In the genomic region with DNA sequence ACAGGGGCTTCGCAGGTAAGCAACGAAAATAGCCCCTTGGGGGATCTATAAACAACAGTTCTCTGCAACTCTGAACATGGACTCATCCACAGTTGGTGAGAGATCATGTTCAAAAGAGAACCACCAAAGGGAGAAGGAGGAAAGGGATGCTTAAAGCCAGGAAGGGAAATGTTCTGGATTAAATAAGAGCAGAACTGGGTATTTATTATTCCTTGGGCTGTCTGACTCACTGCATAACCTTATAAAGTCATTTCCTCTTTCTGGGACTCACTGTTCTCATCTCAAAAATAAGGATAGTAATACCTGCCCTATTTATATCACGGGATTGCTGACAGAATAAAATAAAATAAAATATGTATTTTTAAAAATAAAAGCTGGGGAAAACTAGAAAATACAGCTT, we compare ENCODE assay signal across 11 cellular contexts. TPM values are rescaled to one million over a fixed set of nuclear protein-coding genes. Genes with fewer than 3 reads are reported as not detected.
DNase-seq lines count a peak whose midpoint lies in the region; ATAC-seq, FAIRE-seq and TF ChIP-seq lines count a peak whose summit lies in the region.
"Had no signal": no experiment of that assay in that cellular context is flagged by ENCODE, and none has a peak within 500 bp of the region (broad histone marks: within the 10 kb centered on the region; RNA-seq: fewer than 3 reads in every experiment).

No MANE protein-coding gene starts in this region.

- TF ChIP-seq CTCF in K562 (IDR thresholded peaks at IDR 0.05 in 2 of 3, conservative IDR thresholded peaks at IDR 0.05 in 1 of 3; ENCODE audit: insufficient read depth in 2 of 3, low read depth in 1 of 3, low read length in 3 of 3) (no peak), tibial artery (IDR thresholded peaks at IDR 0.05) (no peak), mesothelial cell of epicardium (IDR thresholded peaks at IDR 0.05; ENCODE audit: unreplicated experiment) (no peak)

- no peaks in the 10 kb centered on the region for H4K20me1 ChIP-seq in K562 (replicated peaks; ENCODE audit: control insufficient read depth, insufficient read depth, low read length)

- ATAC-seq in K562: peak; percentile 45
- ATAC-seq in HG02642 (IDR thresholded peaks at IDR 0.05; ENCODE audit: poor library complexity, unreplicated experiment): no peak

- H3K36me3 ChIP-seq in K562 (ENCODE audit: control insufficient read depth, insufficient read depth, low read length): no peaks in the 10 kb centered on the region; the same call in 2 of the 3 replicates
- H3K36me3 ChIP-seq in tibial artery: no peaks in the 10 kb centered on the region

- H3K36me3 Mint-ChIP-seq in mesothelial cell of epicardium: no peaks in the 10 kb centered on the region

- no TSS peak for BruUV-seq in K562 (replicated peaks; lab: Mats Ljungman, UMichigan)

- no peak overlapping the region for H3K9ac ChIP-seq in K562 (ENCODE audit: insufficient read depth in 1 of 2, low read depth in 2 of 2, low read length in 2 of 2)

- peak overlapping the region; percentile 30; the same call in 1 of the 2 replicates for H3K4me2 ChIP-seq in K562 (ENCODE audit: insufficient read depth, low read length)

- peaks cover 12% of the 10 kb centered on the region for H3K27me3 Mint-ChIP-seq in mesothelial cell of epicardium (ENCODE audit: low read depth)

- no peak for TF ChIP-seq RAD21 in K562 (CRISPR knock-in tag; conservative IDR thresholded peaks at IDR 0.05 in 1 of 2, IDR thresholded peaks at IDR 0.05 in 1 of 2)

- H3K4me1 ChIP-seq in K562 (replicated peaks in 1 of 2; ENCODE audit: control insufficient read depth in 2 of 2, insufficient read depth in 2 of 2, low read length in 2 of 2) (peaks cover 0 to 10% of the 10 kb centered on the region in 2 experiments; a peak in 2 of 5 replicates), tibial artery (peaks cover 0 to 16% (median 11%) of the 10 kb centered on the region in 4 donors)

- no peak for TF ChIP-seq EP300 in K562 (IDR thresholded peaks at IDR 0.05; ENCODE audit: low read length)

- H3K4me3 ChIP-seq in K562 (no peak overlapping the region), tibial artery (no peak overlapping the region)

- H3K9me3 Mint-ChIP-seq in mesothelial cell of epicardium: no peaks in the 10 kb centered on the region

- FAIRE-seq in K562 (lab: Jason Lieb, UNC): no peak
- FAIRE-seq: A204.1, G401.6 had no signal

- H3K4me1 Mint-ChIP-seq in mesothelial cell of epicardium: no peaks in the 10 kb centered on the region

- POLR2A ChIA-PET in K562 (lab: Yijun Ruan, JAX): interaction anchor here (0.6 to 1.4 kb wide), 2 partner anchors 10 to 495 kb away, joined by 3 to 8 read pairs; no protein-coding TSS in a partner anchor

- TF ChIP-seq POLR2A in K562 (conservative IDR thresholded peaks at IDR 0.05): no peak

- no peak overlapping the region for H2AFZ ChIP-seq in K562 (ENCODE audit: low read depth, low read length)

- 34% methylated on average over 3 of the region's 3 CpGs for WGBS in K562 (ENCODE audit: insufficient coverage, low coverage, missing lambda C conversion rate)

- intact Hi-C loops in K562 (cut with micrococcal nuclease): no loop called here
- intact Hi-C loops in tibial artery (cut with DNase I; ENCODE audit: low total_unique reads): no loop called here

- H3K9me1 ChIP-seq in K562 (ENCODE audit: control insufficient read depth, insufficient read depth, low read length): no peaks in the 10 kb centered on the region

- H3K27ac Mint-ChIP-seq in mesothelial cell of epicardium: no peak overlapping the region

- H3K27ac ChIP-seq in K562 (ENCODE audit: extremely low read depth, low read depth, low read length): no peak overlapping the region
- H3K27ac ChIP-seq in tibial artery: peak overlapping the region; percentile 51 to 72

- H3K79me2 ChIP-seq in K562 (ENCODE audit: control insufficient read depth, insufficient read depth, low read length): no peaks in the 10 kb centered on the region

- H3K9me3 ChIP-seq in K562 (replicated peaks; ENCODE audit: control insufficient read depth, insufficient read depth, low read depth, low read length): no peaks in the 10 kb centered on the region
- no peaks in the 10 kb centered on the region for H3K9me3 ChIP-seq in tibial artery

- 0 out of 5 replicates have a peak, but pooled peaks cover 0 to 3% of the 10 kb centered on the region in 2 experiments for H3K27me3 ChIP-seq in K562 (ENCODE audit: control insufficient read depth in 2 of 2, insufficient read depth in 2 of 2, low read length in 2 of 2)
- no peaks in the 10 kb centered on the region for H3K27me3 ChIP-seq in tibial artery

- CTCF ChIA-PET in K562 (lab: Yijun Ruan, JAX; ENCODE audit: low intra/inter-chr PET ratio): no interaction called here

- DNase-seq in SIG-M5 treated with dmso at 0.1 percent for 504 hours (lab: John Stamatoyannopoulos, UW; ENCODE audit: unreplicated experiment): peak; percentile 27
- no peak for DNase-seq in SIG-M5 (lab: John Stamatoyannopoulos, UW)
- no peak for DNase-seq in K562 (ENCODE audit: extremely low read depth in 1 of 4, low spot score in 3 of 4)
- DNase-seq in hepatic stellate cell (ENCODE audit: low spot score): peak; percentile 14
- no peak for DNase-seq in tibial artery
- DNase-seq in NCI-H345 treated with DMSO at 0.1 percent for 48 hours (lab: John Stamatoyannopoulos, UW; ENCODE audit: unreplicated experiment): no peak
- DNase-seq in mesothelial cell of epicardium (ENCODE audit: low spot score in 2 of 2, unreplicated experiment in 2 of 2): no peak
- DNase-seq: NCI-H446 treated with DMSO at 0.1 percent for 48 hours had no signal

- in situ Hi-C loops in K562 (cut with MboI): no loop called here

- no peak overlapping the region for H3K4me3 Mint-ChIP-seq in mesothelial cell of epicardium

TF ChIP-seq in K562, 482 proteins besides CTCF, POLR2A, EP300 and RAD21:
- no peak for TF ChIP-seq PRMT5 (CRISPR knock-in tag; IDR thresholded peaks at IDR 0.05)
- peak; percentile 39; the same call in 1 of the 2 replicates for TF ChIP-seq SPI1 (IDR thresholded peaks at IDR 0.05; ENCODE audit: borderline replicate concordance, low read depth, low read length)
- TF ChIP-seq SRF (CRISPR knock-in tag; IDR thresholded peaks at IDR 0.05): peak in 1 of 2 experiments; percentile 23; a peak in 1 of 4 replicates
- TF ChIP-seq POLR2G (IDR thresholded peaks at IDR 0.05; ENCODE audit: low read depth, low read length): no peak
- TF ChIP-seq ZNF589 (CRISPR knock-in tag; IDR thresholded peaks at IDR 0.05; ENCODE audit: low read depth): no peak
- no peak for TF ChIP-seq FOXM1 (IDR thresholded peaks at IDR 0.05; ENCODE audit: low read depth)
- TF ChIP-seq FOXM1 (CRISPR knock-in tag; IDR thresholded peaks at IDR 0.05; ENCODE audit: low read depth): no peak
- no peak for TF ChIP-seq HDGF (IDR thresholded peaks at IDR 0.05)
- TF ChIP-seq SREBF2 (CRISPR knock-in tag; IDR thresholded peaks at IDR 0.05): no peak

RNA-seq across cellular contexts. Expression of a gene that starts 11.2 kb away (rescaled TPM):
- total RNA-seq in K562 (2011; cell fraction: chromatin; rRNA removed; ENCODE audit: low replicate concordance): 71.0 and 71.2 TPM in 2 replicates
- total RNA-seq in K562 (2011; cell fraction: nucleolus; rRNA removed): 72.9 and 84.2 TPM in 2 replicates
- total RNA-seq in K562 (2011; cell fraction: nucleoplasm; rRNA removed): 80.1 and 101 TPM in 2 replicates
- 12.2 and 21.1 TPM in 2 replicates for total RNA-seq in K562 (2014; rRNA removed)
- total RNA-seq in K562 (2014; rRNA removed; fragmentation: Illumina TruSeq; extraction: Trizol): 19.9 and 20.2 TPM in 2 replicates
- total RNA-seq in K562 (2015; rRNA removed; fragmentation: Illumina TruSeq; extraction: Trizol): 16.8 and 18.5 TPM in 2 replicates
- 23.5 TPM in 2 replicates for total RNA-seq in K562 (2021)
- polyA plus RNA-seq in K562 (2011; rRNA removed): 34.1 and 37.4 TPM in 2 replicates
- 24.1 and 35.9 TPM in 2 replicates for polyA plus RNA-seq in K562 (2011; cell fraction: cytosol; rRNA removed)
- polyA plus RNA-seq in K562 (2011; cell fraction: nucleus; rRNA removed): 39.3 and 39.4 TPM in 2 replicates
- 21.4 and 29.8 TPM in 2 replicates for polyA plus RNA-seq in K562 (2012)
- 13.4 and 16.5 TPM in 2 replicates for polyA plus RNA-seq in K562 (2014; fragmentation: Illumina TruSeq; extraction: Trizol)
- polyA plus RNA-seq in K562 (2014; fragmentation: Nextera tagmentation; extraction: Ambion mirVana): 1 to 10 TPM; 5.6 to 7.6 TPM
- polyA plus RNA-seq in K562 (2014; rRNA removed): 7.8 and 10.4 TPM in 2 replicates
- polyA minus RNA-seq in K562 (2011; rRNA and poly(A)+ RNA removed): 43.9 and 60.4 TPM in 2 replicates
- polyA minus RNA-seq in K562 (2011; cell fraction: cytosol; rRNA and poly(A)+ RNA removed): 24.6 and 34.4 TPM in 2 replicates
- polyA minus RNA-seq in K562 (2011; cell fraction: nucleus; rRNA and poly(A)+ RNA removed): 57.8 and 62.6 TPM in 2 replicates
- total RNA-seq in mesothelial cell of epicardium: 8.0 to 9.4 TPM (median 8.5 TPM) in 3 replicates

RNA-seq across cellular contexts. Expression of a gene that starts 31.7 kb away (rescaled TPM):
- total RNA-seq in K562 (2011; cell fraction: chromatin; rRNA removed; ENCODE audit: low replicate concordance): 8.1 and 23.6 TPM in 2 replicates
- 2.0 and 3.8 TPM in 2 replicates for total RNA-seq in K562 (2011; cell fraction: nucleolus; rRNA removed)
- total RNA-seq in K562 (2011; cell fraction: nucleoplasm; rRNA removed): 8.4 and 24.0 TPM in 2 replicates
- total RNA-seq in K562 (2014; rRNA removed) (1.8 and 3.4 TPM in 2 replicates), K562 (2014; rRNA removed; fragmentation: Illumina TruSeq; extraction: Trizol) (6.2 and 7.5 TPM in 2 replicates), K562 (2015; rRNA removed; fragmentation: Illumina TruSeq; extraction: Trizol) (4.0 and 4.2 TPM in 2 replicates), K562 (2021) (5.5 and 6.6 TPM in 2 replicates), mesothelial cell of epicardium (2.0 to 2.3 TPM (median 2.2 TPM) in 3 replicates)
- polyA plus RNA-seq in K562 (2011; rRNA removed) (8.8 and 11.0 TPM in 2 replicates), K562 (2014; fragmentation: Illumina TruSeq; extraction: Trizol) (6.2 and 7.4 TPM in 2 replicates), K562 (2014; fragmentation: Nextera tagmentation; extraction: Ambion mirVana) (10 to 100 TPM; 21.4 to 24.6 TPM), K562 (2014; rRNA removed) (4.3 and 5.1 TPM in 2 replicates)
- polyA plus RNA-seq in K562 (2011; cell fraction: cytosol; rRNA removed): 3.5 TPM in 2 replicates
- polyA plus RNA-seq in K562 (2011; cell fraction: nucleus; rRNA removed): 15.5 and 17.0 TPM in 2 replicates
- polyA plus RNA-seq in K562 (2012): 6.2 and 10.2 TPM in 2 replicates
- polyA minus RNA-seq in K562 (2011; rRNA and poly(A)+ RNA removed): 6.1 and 7.3 TPM in 2 replicates
- polyA minus RNA-seq in K562 (2011; cell fraction: cytosol; rRNA and poly(A)+ RNA removed): 0.76 and 1.6 TPM in 2 replicates
- 6.6 and 10.2 TPM in 2 replicates for polyA minus RNA-seq in K562 (2011; cell fraction: nucleus; rRNA and poly(A)+ RNA removed)

Comparison
In these comparisons a context has a peak if more than half of its experiments do, and no peak if none do; other contexts are left out.
1. DNase-seq: peak in SIG-M5 treated with dmso at 0.1 percent for 504 hours (single experiment) and hepatic stellate cell (single experiment); none in SIG-M5 (single experiment), K562 (0 of 4), tibial artery (0 of 2), NCI-H345 treated with DMSO at 0.1 percent for 48 hours (single experiment) and mesothelial cell of epicardium (0 of 2).